9 cellular contexts compared by ENCODE assay signal in the genomic region with DNA sequence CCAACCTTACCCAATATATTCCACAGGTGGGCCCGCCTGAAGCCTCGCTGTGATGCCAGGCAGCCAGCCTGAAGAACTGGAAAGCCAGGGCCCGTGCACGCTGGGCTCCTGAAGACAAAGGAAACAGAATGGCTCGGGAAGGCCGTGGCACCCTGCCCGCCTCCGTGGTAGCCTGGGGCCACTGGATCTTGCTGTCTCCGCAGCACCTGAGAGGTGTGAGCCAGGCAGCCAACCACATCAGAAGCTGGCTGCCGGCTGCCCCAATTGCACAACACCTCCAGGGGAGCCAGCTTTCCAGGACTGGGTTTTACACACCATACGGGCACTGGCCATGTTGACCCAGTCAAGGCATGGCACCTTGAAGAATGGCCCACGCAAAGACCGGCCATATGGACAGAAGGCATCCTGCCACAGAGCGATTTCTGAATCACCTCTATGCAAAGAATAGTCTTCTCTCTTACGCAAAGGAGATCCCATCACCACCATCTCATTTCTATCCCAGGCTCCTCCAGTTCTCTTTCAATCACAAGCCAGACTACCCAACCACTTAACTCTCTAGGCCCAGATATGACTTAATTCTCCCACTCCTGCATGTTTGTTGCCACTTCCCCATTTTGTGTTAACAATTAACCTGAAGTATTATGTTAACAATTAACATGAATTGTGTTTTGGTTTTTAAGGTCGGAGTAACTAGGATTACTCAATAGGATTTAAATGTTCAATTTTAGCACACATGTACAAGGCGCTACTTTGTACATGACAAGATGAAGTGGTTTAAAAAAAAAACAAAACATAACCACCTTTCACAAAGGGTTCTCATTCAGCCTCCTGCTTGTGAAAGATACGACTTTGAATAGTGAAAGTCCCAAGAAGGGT. TPM values are rescaled to one million over a fixed set of nuclear protein-coding genes. Genes with fewer than 3 reads are reported as not detected.
A peak's percentile ranks its signal among the peaks of the same experiment; 100 is the strongest.
DNase-seq lines count a peak whose midpoint lies in the region; ATAC-seq and TF ChIP-seq lines count a peak whose summit lies in the region.
"Had no signal": no experiment of that assay in that cellular context is flagged by ENCODE, and none has a peak within 500 bp of the region (broad histone marks: within the 10 kb centered on the region; RNA-seq: fewer than 3 reads in every experiment).

No MANE protein-coding gene starts in this region.

- no peaks in the 10 kb centered on the region for H3K27me3 Mint-ChIP-seq in T-helper 2 cell treated with Interferon-gamma antibody and Interleukin-4, amounts not matched to agents 5 μg/mL and 100 μg/mL, for 36 hours (ENCODE audit: low read depth)

- no peaks in the 10 kb centered on the region for H3K36me3 ChIP-seq in upper lobe of right lung

- peaks cover 23% of the 10 kb centered on the region for H3K4me1 ChIP-seq in upper lobe of right lung

- H3K36me3 Mint-ChIP-seq in T-helper 2 cell treated with Interferon-gamma antibody and Interleukin-4, amounts not matched to agents 5 μg/mL and 100 μg/mL, for 36 hours (ENCODE audit: low read depth), result no peaks in the 10 kb centered on the region
- H3K36me3 Mint-ChIP-seq: CD4-positive, CD25-positive, alpha-beta regulatory T cell had no signal

- no peaks in the 10 kb centered on the region for H3K4me1 Mint-ChIP-seq in T-helper 2 cell treated with Interferon-gamma antibody and Interleukin-4, amounts not matched to agents 5 μg/mL and 100 μg/mL, for 36 hours (ENCODE audit: low read depth)
- H3K4me1 Mint-ChIP-seq: CD4-positive, CD25-positive, alpha-beta regulatory T cell had no signal

- no peak overlapping the region for H3K4me3 ChIP-seq in upper lobe of right lung

- no peaks in the 10 kb centered on the region for H3K27me3 ChIP-seq in upper lobe of right lung

- H3K4me3 Mint-ChIP-seq in T-helper 2 cell treated with Interferon-gamma antibody and Interleukin-4, amounts not matched to agents 5 μg/mL and 100 μg/mL, for 36 hours, result no peak overlapping the region
- H3K4me3 Mint-ChIP-seq: CD4-positive, CD25-positive, alpha-beta regulatory T cell had no signal

- intact Hi-C loops in upper lobe of right lung (cut with DNase I), result no loop called here

- ATAC-seq in GM19397 (IDR thresholded peaks at IDR 0.05; ENCODE audit: unreplicated experiment) (peak; percentile 84), HG03280 (IDR thresholded peaks at IDR 0.05; ENCODE audit: unreplicated experiment) (peak; percentile 73), upper lobe of right lung (peak; percentile 79)

- DNase-seq in T47D (ENCODE audit: low read depth in 1 of 2, low spot score in 1 of 2) (peak; percentile 75 to 94), upper lobe of right lung (peak; percentile 88), NCI-H187 treated with DMSO at 0.1 percent for 48 hours (lab: John Stamatoyannopoulos, UW) (no peak)
- no peak for DNase-seq in stimulated activated CD8-positive, alpha-beta memory T cell treated with anti-CD3 and anti-CD28 coated beads, Interleukin-4, amount 100 ng/mL, for 48 hours
- no peak for DNase-seq in T-helper 2 cell treated with Interferon-gamma antibody and Interleukin-4, amounts not matched to agents 5 μg/mL and 100 μg/mL, for 36 hours (ENCODE audit: low spot score)
- DNase-seq: CD4-positive, CD25-positive, alpha-beta regulatory T cell had no signal

- H3K27ac ChIP-seq in 22Rv1 (peak overlapping the region; percentile 52), upper lobe of right lung (peak overlapping the region; percentile 48)

- no peak overlapping the region for H3K27ac Mint-ChIP-seq in T-helper 2 cell treated with Interferon-gamma antibody and Interleukin-4, amounts not matched to agents 5 μg/mL and 100 μg/mL, for 36 hours
- H3K27ac Mint-ChIP-seq: CD4-positive, CD25-positive, alpha-beta regulatory T cell had no signal

- no peaks in the 10 kb centered on the region for H3K9me3 ChIP-seq in upper lobe of right lung

- TF ChIP-seq CTCF in 22Rv1 (IDR thresholded peaks at IDR 0.05) (no peak), upper lobe of right lung (IDR thresholded peaks at IDR 0.05) (no peak)

- H3K9me3 Mint-ChIP-seq in T-helper 2 cell treated with Interferon-gamma antibody and Interleukin-4, amounts not matched to agents 5 μg/mL and 100 μg/mL, for 36 hours, result no peaks in the 10 kb centered on the region

- in situ Hi-C loops in T47D (cut with HindIII; ENCODE audit: low pct_unique_long_range_greater_than_20kb, low sequenced_read_pairs), result no loop called here

RNA-seq across cellular contexts. Expression of gene ZFHX3, which starts 32.1 kb away (rescaled TPM):
- 29.0 TPM for total RNA-seq in upper lobe of right lung

Comparison
In these comparisons a context has a peak if more than half of its experiments do, and no peak if none do; other contexts are left out.
1. DNase-seq: peak in T47D (2 of 2) and upper lobe of right lung (single experiment); none in stimulated activated CD8-positive, alpha-beta memory T cell treated with anti-CD3 and anti-CD28 coated beads, Interleukin-4, amount 100 ng/mL, for 48 hours (single experiment), T-helper 2 cell treated with Interferon-gamma antibody and Interleukin-4, amounts not matched to agents 5 μg/mL and 100 μg/mL, for 36 hours (single experiment) and NCI-H187 treated with DMSO at 0.1 percent for 48 hours (single experiment).
2. Peak in every context shown above with its lines, with median percentiles within 50 percentile points of each other: ATAC-seq.